Comparison of ENCODE assay signal across 21 cellular contexts in genomic region chr3:30730967-30731366, GRCh38.
DNase-seq lines count a peak whose midpoint lies in the region; ATAC-seq and TF ChIP-seq lines count a peak whose summit lies in the region.
"Had no signal": no experiment of that assay in that cellular context is flagged by ENCODE, and none has a peak within 500 bp of the region (broad histone marks: within the 10 kb centered on the region; RNA-seq: fewer than 3 reads in every experiment).

No MANE protein-coding gene starts in this region.

- DNase-seq in DMS 273 (lab: John Stamatoyannopoulos, UW; ENCODE audit: unreplicated experiment) (peak; percentile 1), DMS 273 treated with DMSO at 0.1 percent for 48 hours (lab: John Stamatoyannopoulos, UW) (no peak), A673 (ENCODE audit: low spot score) (no peak), IMR-90 (no peak), OCI-M1 (lab: John Stamatoyannopoulos, UW) (peak; percentile 25), head of caudate nucleus (no peak), GF-D8 (lab: John Stamatoyannopoulos, UW) (no peak)
- DNase-seq: C1 segment of cervical spinal cord, DMS79, MV-4-11, NCI-H1694 treated with DMSO at 0.1 percent for 48 hours, NCI-H2081 treated with DMSO at 0.1 percent for 48 hours, NCI-H2227 treated with DMSO at 0.1 percent for 48 hours, NCI-H510A, PC-9, RPMI8226, SHP77, SW 1271 had no signal

- WGBS in IMR-90 (ENCODE audit: extremely low coverage in 2 of 2, insufficient read length in 1 of 2), 2 experiments = no CpG with 5 or more reads among the region's 3 CpGs

- H3K4ac ChIP-seq in IMR-90 (ENCODE audit: low read depth, low read length) = no peak overlapping the region

- no peaks in the 10 kb centered on the region for H3K79me1 ChIP-seq in IMR-90 (ENCODE audit: low read depth in 1 of 2, low read length in 2 of 2)

- TF ChIP-seq RAD21 in IMR-90 (IDR thresholded peaks at IDR 0.05; ENCODE audit: low read length) = no peak

- H3K56ac ChIP-seq in IMR-90 (ENCODE audit: extremely low read depth, insufficient read depth, low read length) = no peak overlapping the region

- in situ Hi-C loops in IMR-90 (cut with MboI; ENCODE audit: low sequenced_read_pairs) = no loop called here

- no peak overlapping the region for H2AK9ac ChIP-seq in IMR-90 (replicated peaks; ENCODE audit: low read depth, low read length, poor library complexity)

- no peak overlapping the region for H4K5ac ChIP-seq in IMR-90 (ENCODE audit: low read depth, low read length)

- H2BK5ac ChIP-seq in IMR-90 (ENCODE audit: low read depth, low read length, poor library complexity, severe bottlenecking) = no peak overlapping the region

- no peak overlapping the region for H4K91ac ChIP-seq in IMR-90 (ENCODE audit: insufficient read depth, low read depth, low read length)

- no peak overlapping the region for H2AFZ ChIP-seq in IMR-90 (replicated peaks; ENCODE audit: low read length, poor library complexity)
- H2AFZ ChIP-seq: PC-9 had no signal

- H3K18ac ChIP-seq in IMR-90 (ENCODE audit: low read depth, low read length) = no peak overlapping the region

- H3K9me1 ChIP-seq in IMR-90 (ENCODE audit: insufficient read depth, low read length) = no peaks in the 10 kb centered on the region

- H2BK20ac ChIP-seq in IMR-90 (ENCODE audit: low read depth, low read length) = no peak overlapping the region

- H3K4me1 ChIP-seq in A673 (ENCODE audit: insufficient read depth, low read length, poor library complexity, severe bottlenecking) (peaks cover 52% of the 10 kb centered on the region), IMR-90 (ENCODE audit: control insufficient read depth, insufficient read depth, low read length) (peaks cover 1% of the 10 kb centered on the region; the same call in 1 of the 2 replicates)
- H3K4me1 ChIP-seq: HAP-1 had no signal

- no peaks in the 10 kb centered on the region for H4K20me1 ChIP-seq in IMR-90 (ENCODE audit: insufficient read depth, low read length)

- BruUV-seq in A673 (replicated peaks; lab: Mats Ljungman, UMichigan) (no TSS peak), IMR-90 (replicated peaks; lab: Mats Ljungman, UMichigan) (no TSS peak)

- H2BK120ac ChIP-seq in IMR-90 (ENCODE audit: low read depth, low read length) = no peak overlapping the region

- H3K9me3 ChIP-seq in A673 (ENCODE audit: low read depth, low read length, poor library complexity, severe bottlenecking) (no peaks in the 10 kb centered on the region), IMR-90 (ENCODE audit: control insufficient read depth, insufficient read depth, low read length) (no peaks in the 10 kb centered on the region)
- H3K9me3 ChIP-seq: HAP-1 had no signal

- 0 out of 3 replicates have a peak overlapping the region, but pooled peaks have one; percentile 13 for H2BK15ac ChIP-seq in IMR-90 (ENCODE audit: low read depth, low read length)

- no peak for TF ChIP-seq CTCF in A673 (conservative IDR thresholded peaks at IDR 0.05; ENCODE audit: low read depth, low read length)
- no peak for TF ChIP-seq CTCF in IMR-90 (conservative IDR thresholded peaks at IDR 0.05; ENCODE audit: low read depth, low read length)

- H3K27ac ChIP-seq in A673 (ENCODE audit: low read depth, low read length, poor library complexity, severe bottlenecking) (peak overlapping the region; percentile 97), IMR-90 (ENCODE audit: insufficient read depth, low read length) (no peak overlapping the region)
- H3K27ac ChIP-seq: 22Rv1, PC-9 had no signal

- H2AK5ac ChIP-seq in IMR-90 (ENCODE audit: low read depth, low read length) = no peak overlapping the region

- dilution Hi-C loops in IMR-90 (cut with HindIII; ENCODE audit: low sequenced_read_pairs, unreplicated experiment) = no loop called here

- no peak overlapping the region for H3K23ac ChIP-seq in IMR-90 (ENCODE audit: low read depth, low read length)

- CTCF ChIA-PET in A673 (lab: Charles Lee) = no interaction called here
- CTCF ChIA-PET in IMR-90 (lab: Yijun Ruan, JAX) = interaction anchor here (1.3 kb wide), 1 partner anchor 27 kb away, joined by 4 read pairs; no protein-coding TSS in a partner anchor

- ATAC-seq in IMR-90 (ENCODE audit: low read depth) (no peak), GM21619 (IDR thresholded peaks at IDR 0.05; ENCODE audit: unreplicated experiment) (no peak)

- POLR2A ChIA-PET in A673 (lab: Charles Lee; ENCODE audit: low non-redundant PET) = no interaction called here
- POLR2A ChIA-PET in IMR-90 (lab: Charles Lee; ENCODE audit: unreplicated experiment) = no interaction called here

- H3K27me3 ChIP-seq in A673 (replicated peaks; ENCODE audit: insufficient read depth, low read depth, low read length, poor library complexity) (no peaks in the 10 kb centered on the region), IMR-90 (ENCODE audit: control insufficient read depth, insufficient read depth, low read length) (no peaks in the 10 kb centered on the region)

- no peak overlapping the region for H4K8ac ChIP-seq in IMR-90 (ENCODE audit: low read depth in 2 of 2, low read length in 2 of 2)

- intact Hi-C loops in A673 (cut with micrococcal nuclease; ENCODE audit: unreplicated experiment) = no loop called here
- intact Hi-C loops in IMR-90 (cut with micrococcal nuclease) = no loop called here
- intact Hi-C loops in head of caudate nucleus (cut with DNase I) = no loop called here

- no peak for TF ChIP-seq POLR2A in IMR-90 (IDR thresholded peaks at IDR 0.05; ENCODE audit: low read depth, low read length)

- H3K4me2 ChIP-seq in IMR-90 (ENCODE audit: low read depth, low read length) = no peak overlapping the region
- H3K4me2 ChIP-seq: PC-9 had no signal

- no peak overlapping the region for H3K9ac ChIP-seq in IMR-90 (ENCODE audit: low read depth, low read length)

- H3K14ac ChIP-seq in IMR-90 (replicated peaks; ENCODE audit: low read depth, low read length) = no peak overlapping the region

- H3K4me3 ChIP-seq in A673 (ENCODE audit: low read depth, low read length, poor library complexity, severe bottlenecking) = no peak overlapping the region
- H3K4me3 ChIP-seq in IMR-90 (ENCODE audit: insufficient read depth, low read depth, low read length) = no peak overlapping the region
- H3K4me3 ChIP-seq: HAP-1, PC-9 had no signal

- H3K36me3 ChIP-seq in A673 (ENCODE audit: insufficient read depth, low read length, poor library complexity, severe bottlenecking) (no peaks in the 10 kb centered on the region), IMR-90 (ENCODE audit: control insufficient read depth, insufficient read depth, low read length) (no peaks in the 10 kb centered on the region)
- H3K36me3 ChIP-seq: HAP-1 had no signal

TF ChIP-seq in IMR-90, 13 proteins besides CTCF, POLR2A, EP300 and RAD21:
- TF ChIP-seq NFE2L2 (IDR thresholded peaks at IDR 0.05; ENCODE audit: low read depth, low read length) (no peak), USF2 (IDR thresholded peaks at IDR 0.05; ENCODE audit: low read depth, low read length) (no peak), FOS (IDR thresholded peaks at IDR 0.05; ENCODE audit: low read depth, low read length) (no peak), CEBPB (IDR thresholded peaks at IDR 0.05; ENCODE audit: low read depth, low read length) (no peak), CHD1 (IDR thresholded peaks at IDR 0.05; ENCODE audit: low read depth, low read length) (no peak), RCOR1 (IDR thresholded peaks at IDR 0.05; ENCODE audit: insufficient replicate concordance, low read length) (no peak), MAFK (IDR thresholded peaks at IDR 0.05; ENCODE audit: low read depth, low read length) (no peak), ELK1 (IDR thresholded peaks at IDR 0.05; ENCODE audit: borderline replicate concordance, low read depth, low read length) (no peak), BHLHE40 (IDR thresholded peaks at IDR 0.05; ENCODE audit: low read depth, low read length) (no peak), RFX5 (IDR thresholded peaks at IDR 0.05; ENCODE audit: low read depth, low read length) (no peak), SMC3 (IDR thresholded peaks at IDR 0.05; ENCODE audit: low read depth, low read length) (no peak), MAZ (IDR thresholded peaks at IDR 0.05; ENCODE audit: borderline replicate concordance, low read depth, low read length) (no peak), MXI1 (IDR thresholded peaks at IDR 0.05; ENCODE audit: borderline replicate concordance, low read depth, low read length) (no peak)

Comparison
In these comparisons a context has a peak if more than half of its experiments do, and no peak if none do; other contexts are left out.
1. DNase-seq: peak in DMS 273 (single experiment) and OCI-M1 (single experiment); none in DMS 273 treated with DMSO at 0.1 percent for 48 hours (single experiment), A673 (single experiment), IMR-90 (single experiment), head of caudate nucleus (0 of 42) and GF-D8 (single experiment).